In genomic region chr1:19596065-19596718, GRCh38 we compare ENCODE assay signal across 1 cellular context.
TF ChIP-seq lines count a peak whose summit lies in the region.

No MANE protein-coding gene starts in this region.

TF ChIP-seq in GM12878, 131 proteins besides CTCF, POLR2A, EP300 and RAD21 (continued from another document):
- TF ChIP-seq TCF3 (IDR thresholded peaks at IDR 0.05; ENCODE audit: borderline replicate concordance, insufficient read depth, low read depth, low read length) (no peak), BCLAF1 (IDR thresholded peaks at IDR 0.05) (peak; percentile 69; the same call in 1 of the 2 replicates), IKZF2 (IDR thresholded peaks at IDR 0.05) (peak; percentile 85 to 87), ZNF274 (IDR thresholded peaks at IDR 0.05; ENCODE audit: insufficient read depth, insufficient read length) (no peak), FOS (IDR thresholded peaks at IDR 0.05; ENCODE audit: borderline replicate concordance, extremely low read depth, insufficient read length) (no peak), ATF7 (IDR thresholded peaks at IDR 0.05; ENCODE audit: low read depth) (peak; percentile 90), GATAD2B (conservative IDR thresholded peaks at IDR 0.05; ENCODE audit: low read depth) (peak; percentile 8; the same call in 1 of the 2 replicates), POU2F2 (IDR thresholded peaks at IDR 0.05; ENCODE audit: borderline replicate concordance, low read depth, low read length) (peak; percentile 88; the same call in 2 of the 3 replicates), DPF2 (IDR thresholded peaks at IDR 0.05) (peak; percentile 4; the same call in 1 of the 2 replicates), MTA2 (IDR thresholded peaks at IDR 0.05; ENCODE audit: low read depth) (no peak; the same call in 1 of the 2 replicates), HDGF (IDR thresholded peaks at IDR 0.05) (peak; percentile 87), SREBF1 (IDR thresholded peaks at IDR 0.05; ENCODE audit: low read length) (no peak), NBN (IDR thresholded peaks at IDR 0.05) (peak; percentile 88; the same call in 1 of the 2 replicates), STAT1 (conservative IDR thresholded peaks at IDR 0.05) (no peak), SMAD1 (IDR thresholded peaks at IDR 0.05; ENCODE audit: low read depth, partially characterized antibody) (peak; percentile 38), SMARCA5 (IDR thresholded peaks at IDR 0.05) (0 out of 2 replicates have a peak, but pooled peaks have one; percentile 52), POLR2AphosphoS5 (IDR thresholded peaks at IDR 0.05; ENCODE audit: low read length) (0 out of 2 replicates have a peak, but pooled peaks have one; percentile 17), BHLHE40 (IDR thresholded peaks at IDR 0.05; ENCODE audit: borderline replicate concordance in 1 of 2, low read depth in 2 of 2, low read length in 1 of 2) (peak; percentile 10 to 34; a peak in 2 of 4 replicates)
- TF ChIP-seq, protein P1, sequence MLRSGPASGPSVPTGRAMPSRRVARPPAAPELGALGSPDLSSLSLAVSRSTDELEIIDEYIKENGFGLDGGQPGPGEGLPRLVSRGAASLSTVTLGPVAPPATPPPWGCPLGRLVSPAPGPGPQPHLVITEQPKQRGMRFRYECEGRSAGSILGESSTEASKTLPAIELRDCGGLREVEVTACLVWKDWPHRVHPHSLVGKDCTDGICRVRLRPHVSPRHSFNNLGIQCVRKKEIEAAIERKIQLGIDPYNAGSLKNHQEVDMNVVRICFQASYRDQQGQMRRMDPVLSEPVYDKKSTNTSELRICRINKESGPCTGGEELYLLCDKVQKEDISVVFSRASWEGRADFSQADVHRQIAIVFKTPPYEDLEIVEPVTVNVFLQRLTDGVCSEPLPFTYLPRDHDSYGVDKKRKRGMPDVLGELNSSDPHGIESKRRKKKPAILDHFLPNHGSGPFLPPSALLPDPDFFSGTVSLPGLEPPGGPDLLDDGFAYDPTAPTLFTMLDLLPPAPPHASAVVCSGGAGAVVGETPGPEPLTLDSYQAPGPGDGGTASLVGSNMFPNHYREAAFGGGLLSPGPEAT (IDR thresholded peaks at IDR 0.05; ENCODE audit: low read depth) = peak; percentile 88; the same call in 1 of the 2 replicates
- TF ChIP-seq, protein P2, sequence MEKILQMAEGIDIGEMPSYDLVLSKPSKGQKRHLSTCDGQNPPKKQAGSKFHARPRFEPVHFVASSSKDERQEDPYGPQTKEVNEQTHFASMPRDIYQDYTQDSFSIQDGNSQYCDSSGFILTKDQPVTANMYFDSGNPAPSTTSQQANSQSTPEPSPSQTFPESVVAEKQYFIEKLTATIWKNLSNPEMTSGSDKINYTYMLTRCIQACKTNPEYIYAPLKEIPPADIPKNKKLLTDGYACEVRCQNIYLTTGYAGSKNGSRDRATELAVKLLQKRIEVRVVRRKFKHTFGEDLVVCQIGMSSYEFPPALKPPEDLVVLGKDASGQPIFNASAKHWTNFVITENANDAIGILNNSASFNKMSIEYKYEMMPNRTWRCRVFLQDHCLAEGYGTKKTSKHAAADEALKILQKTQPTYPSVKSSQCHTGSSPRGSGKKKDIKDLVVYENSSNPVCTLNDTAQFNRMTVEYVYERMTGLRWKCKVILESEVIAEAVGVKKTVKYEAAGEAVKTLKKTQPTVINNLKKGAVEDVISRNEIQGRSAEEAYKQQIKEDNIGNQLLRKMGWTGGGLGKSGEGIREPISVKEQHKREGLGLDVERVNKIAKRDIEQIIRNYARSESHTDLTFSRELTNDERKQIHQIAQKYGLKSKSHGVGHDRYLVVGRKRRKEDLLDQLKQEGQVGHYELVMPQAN (conservative IDR thresholded peaks at IDR 0.05) = peak; percentile 53
